Comparison of ENCODE assay signal across 30 cellular contexts in genomic region chr17:66177048-66177447, GRCh38. TPM values are rescaled to one million over a fixed set of nuclear protein-coding genes. Genes with fewer than 3 reads are reported as not detected.
DNase-seq lines count a peak whose midpoint lies in the region; ATAC-seq and TF ChIP-seq lines count a peak whose summit lies in the region.
"Had no signal": no experiment of that assay in that cellular context is flagged by ENCODE, and none has a peak within 500 bp of the region (broad histone marks: within the 10 kb centered on the region; RNA-seq: fewer than 3 reads in every experiment).

No MANE protein-coding gene starts in this region.

- no peak for TF ChIP-seq CTCF in right lobe of liver (IDR thresholded peaks at IDR 0.05)
- TF ChIP-seq CTCF in nephron progenitor cell (IDR thresholded peaks at IDR 0.05): no peak

- H3K4me3 Mint-ChIP-seq in nephron progenitor cell: no peak overlapping the region
- H3K4me3 Mint-ChIP-seq: activated CD8-positive, alpha-beta T cell treated with anti-CD3 and anti-CD28 coated beads for 36 hours; activated T-cell treated with anti-CD3 and anti-CD28 coated beads, Interleukin-2, amount 50 U/mL, for 24 hours; CD8-positive, alpha-beta memory T cell; immature natural killer cell; WTC11 had no signal

- no peaks in the 10 kb centered on the region for H3K9me3 ChIP-seq in right lobe of liver
- H3K9me3 ChIP-seq: heart right ventricle, tibial artery had no signal

- no peak overlapping the region for H3K27ac ChIP-seq in right lobe of liver
- H3K27ac ChIP-seq: heart right ventricle, tibial artery had no signal

- H3K27me3 Mint-ChIP-seq in nephron progenitor cell (ENCODE audit: low read depth, poor library complexity): no peaks in the 10 kb centered on the region
- H3K27me3 Mint-ChIP-seq: activated CD8-positive, alpha-beta T cell treated with anti-CD3 and anti-CD28 coated beads for 36 hours; activated T-cell treated with anti-CD3 and anti-CD28 coated beads, Interleukin-2, amount 50 U/mL, for 24 hours; CD8-positive, alpha-beta memory T cell had no signal

- H3K4me3 ChIP-seq in right lobe of liver: no peak overlapping the region
- H3K4me3 ChIP-seq: heart right ventricle, lung, tibial artery had no signal

- no peaks in the 10 kb centered on the region for H3K36me3 ChIP-seq in right lobe of liver

- no peak for TF ChIP-seq POLR2A in right lobe of liver (IDR thresholded peaks at IDR 0.05)

- H3K36me3 Mint-ChIP-seq in nephron progenitor cell (ENCODE audit: low read depth): peaks cover 75% of the 10 kb centered on the region
- H3K36me3 Mint-ChIP-seq: immature natural killer cell, WTC11 had no signal

- H3K9me3 Mint-ChIP-seq in nephron progenitor cell: peaks cover 3% of the 10 kb centered on the region
- H3K9me3 Mint-ChIP-seq: activated CD8-positive, alpha-beta T cell treated with anti-CD3 and anti-CD28 coated beads for 36 hours; activated T-cell treated with anti-CD3 and anti-CD28 coated beads, Interleukin-2, amount 50 U/mL, for 24 hours; CD8-positive, alpha-beta memory T cell; immature natural killer cell; WTC11 had no signal

- intact Hi-C loops in right lobe of liver (cut with DNase I): no loop called here

- no peak overlapping the region for H3K27ac Mint-ChIP-seq in nephron progenitor cell
- H3K27ac Mint-ChIP-seq: activated CD8-positive, alpha-beta T cell treated with anti-CD3 and anti-CD28 coated beads for 36 hours; activated T-cell treated with anti-CD3 and anti-CD28 coated beads, Interleukin-2, amount 50 U/mL, for 24 hours; CD8-positive, alpha-beta memory T cell; immature natural killer cell; WTC11 had no signal

- ATAC-seq in right lobe of liver: peak; percentile 72 to 86 (median 78)
- ATAC-seq: activated CD8-positive, alpha-beta T cell treated with anti-CD3 and anti-CD28 coated beads for 36 hours; heart right ventricle; Panc1; stimulated activated naive CD8-positive, alpha-beta T cell treated with anti-CD3 and anti-CD28 coated beads, Interleukin-15, Interleukin-2, amounts not matched to agents 100 U/mL and 50 U/mL, for 24 hours; WTC11 had no signal

- H3K4me1 Mint-ChIP-seq in nephron progenitor cell: peaks cover 12% of the 10 kb centered on the region
- H3K4me1 Mint-ChIP-seq: CD8-positive, alpha-beta memory T cell; immature natural killer cell; WTC11 had no signal

- DNase-seq in H4 (ENCODE audit: low spot score) (peak; percentile 39), NCI-H187 treated with DMSO at 0.1 percent for 48 hours (lab: John Stamatoyannopoulos, UW) (peak; percentile 73), NCI-H510A treated with DMSO at 0.1 percent for 48 hours (lab: John Stamatoyannopoulos, UW) (peak; percentile 95), right lobe of liver (peak in 1 of 3 donors; percentile 49), nephron progenitor cell (no peak)
- DNase-seq in activated naive CD4-positive, alpha-beta T cell treated with Interleukin-2 at 50 U/mL for 16 hours: no peak
- DNase-seq in activated CD4-positive, alpha-beta T cell treated with anti-CD3 and anti-CD28 coated beads for 4 hours: no peak
- DNase-seq: activated CD8-positive, alpha-beta T cell treated with anti-CD3 and anti-CD28 coated beads for 36 hours; activated naive CD4-positive, alpha-beta T cell; activated T-cell treated with anti-CD3 and anti-CD28 coated beads, Interleukin-2, amount 50 U/mL, for 24 hours; amygdala; CD8-positive, alpha-beta memory T cell; dermis blood vessel endothelial cell; EL; heart right ventricle; immature natural killer cell; NCI-H82; small intestine; stimulated activated CD4-positive, alpha-beta T cell treated with anti-CD3 and anti-CD28 coated beads, Interleukin-2, amount 100 ng/mL, for 48 hours; stimulated activated naive CD8-positive, alpha-beta T cell treated with anti-CD3 and anti-CD28 coated beads, Interleukin-15, Interleukin-2, amounts not matched to agents 100 U/mL and 50 U/mL, for 24 hours; tibial artery had no signal

- no peaks in the 10 kb centered on the region for H3K4me1 ChIP-seq in right lobe of liver
- H3K4me1 ChIP-seq: tibial artery had no signal

- H3K27me3 ChIP-seq in right lobe of liver: no peaks in the 10 kb centered on the region
- H3K27me3 ChIP-seq: heart right ventricle, tibial artery had no signal

RNA-seq across cellular contexts. Expression of gene CEP112, which starts 14.9 kb away (rescaled TPM):
- 3.0 and 13.2 TPM in 2 replicates for total RNA-seq in H4 (2014; rRNA removed; shearing (Covaris generic))
- total RNA-seq in right lobe of liver: 1 to 10 TPM; 2.2 to 4.6 (median 3.9) TPM

RNA-seq across cellular contexts. Expression of gene APOH, which starts 52.2 kb away (rescaled TPM):
- total RNA-seq in H4 (2014; rRNA removed; shearing (Covaris generic)): not detected in 2 replicates
- 1,000 to 10,000 TPM; 3,186 to 7,027 (median 4,523) TPM for total RNA-seq in right lobe of liver
- total RNA-seq: activated CD8-positive, alpha-beta T cell treated with anti-CD3 and anti-CD28 coated beads for 36 hours; cardiac septum; CD8-positive, alpha-beta memory T cell; dermis blood vessel endothelial cell; endothelial cell of umbilical vein; LHCN-M2; pulmonary artery endothelial cell; SK-MEL-5; T-helper 2 cell treated with Interferon-gamma antibody and Interleukin-4, amounts not matched to agents 100 ng/mL and 5 ng/mL, for 36 hours had no signal

Comparison
In these comparisons a context has a peak if more than half of its experiments do, and no peak if none do; other contexts are left out.
1. DNase-seq: peak in H4 (single experiment), NCI-H187 treated with DMSO at 0.1 percent for 48 hours (single experiment) and NCI-H510A treated with DMSO at 0.1 percent for 48 hours (single experiment); none in nephron progenitor cell (single experiment), activated naive CD4-positive, alpha-beta T cell treated with Interleukin-2 at 50 U/mL for 16 hours (single experiment) and activated CD4-positive, alpha-beta T cell treated with anti-CD3 and anti-CD28 coated beads for 4 hours (0 of 2).
2. RNA of gene APOH, which starts 52.2 kb away (total RNA-seq): 3,186 to 7,027 TPM in right lobe of liver; not detected in H4; every median in the first group is over 1,000 times any median in the second.